ENCODE assay signal across 8 cellular contexts in the genomic region with DNA sequence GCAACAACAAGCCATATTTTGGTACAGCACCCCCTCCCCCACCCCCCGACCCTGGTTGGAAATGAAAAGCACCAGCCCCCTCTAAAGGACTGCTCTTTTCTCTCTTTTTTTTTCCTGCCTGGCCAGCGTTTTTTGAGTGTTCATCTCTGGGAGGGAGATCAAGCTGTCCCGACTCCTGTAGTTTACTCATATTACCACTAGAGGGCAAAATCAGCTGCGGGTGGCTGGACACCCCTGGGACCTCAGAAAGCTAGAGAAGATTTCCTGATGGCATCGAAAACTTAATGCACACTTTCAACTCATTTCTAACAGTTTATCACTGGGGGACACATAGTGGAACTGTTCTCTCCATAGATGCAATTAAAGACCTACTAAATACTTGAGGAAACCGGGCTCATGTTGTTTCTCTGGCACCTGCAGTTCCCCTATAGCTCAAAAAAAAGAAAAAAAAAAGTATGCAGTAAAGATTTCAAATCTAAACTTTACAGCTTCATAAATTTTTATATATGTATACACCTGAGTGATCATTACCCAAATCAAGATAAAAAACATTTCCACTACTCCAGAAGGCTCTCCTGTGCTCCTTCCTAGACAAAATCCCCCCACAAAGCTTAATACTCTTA. TPM values are rescaled to one million over a fixed set of nuclear protein-coding genes. Genes with fewer than 3 reads are reported as not detected.
A peak's percentile ranks its signal among the peaks of the same experiment; 100 is the strongest.
DNase-seq lines count a peak whose midpoint lies in the region; ATAC-seq and TF ChIP-seq lines count a peak whose summit lies in the region.

No MANE protein-coding gene starts in this region.

- DNase-seq in GF-D8 (lab: John Stamatoyannopoulos, UW) (peak; percentile 7), NCI-H1092 (lab: John Stamatoyannopoulos, UW) (peak; percentile 62), SKM-1 treated with dmso at 0.1 percent for 144 hours (lab: John Stamatoyannopoulos, UW; ENCODE audit: unreplicated experiment) (peak; percentile 72), adrenal gland (peak; percentile 37 to 72 (median 48)), heart right ventricle (peak in 1 of 2 donors; percentile 35), putamen (ENCODE audit: low spot score) (peak; percentile 45), GOT3 (lab: John Stamatoyannopoulos, UW) (no peak)

- ATAC-seq in heart right ventricle, result peak; percentile 69 to 83 (median 78)
- no peak for ATAC-seq in GM21717 (IDR thresholded peaks at IDR 0.05; ENCODE audit: unreplicated experiment)

- H3K4me1 ChIP-seq in adrenal gland (replicated peaks in 1 of 2), result no peaks in the 10 kb centered on the region
- H3K4me1 ChIP-seq in heart right ventricle, result peaks cover 0 to 8% (median 0%) of the 10 kb centered on the region in 9 donors

- H3K27me3 ChIP-seq in adrenal gland (no peaks in the 10 kb centered on the region), heart right ventricle (no peaks in the 10 kb centered on the region)

- WGBS in adrenal gland, 4 donors, result 1 to 2% (median 2%) methylated on average over 6 of the region's 6 CpGs
- WGBS in heart right ventricle, 2 donors, result 2% methylated on average over 6 of the region's 6 CpGs

- H3K4me3 ChIP-seq in adrenal gland (no peak overlapping the region), heart right ventricle (peak overlapping the region in 1 of 10 donors; percentile 23)

- H3K9me3 ChIP-seq in adrenal gland (replicated peaks in 1 of 3) (no peaks in the 10 kb centered on the region), heart right ventricle (no peaks in the 10 kb centered on the region)

- intact Hi-C loops in adrenal gland (cut with DNase I), result no loop called here
- intact Hi-C loops in heart right ventricle (cut with DNase I), result loop anchor here in 7 of 10 donors (2.0 to 10.0 kb wide), 8 partner anchors 72 to 452 kb away; no protein-coding TSS in a partner anchor

- TF ChIP-seq POLR2A in adrenal gland (IDR thresholded peaks at IDR 0.05), result no peak

- no peak overlapping the region for H3K27ac ChIP-seq in adrenal gland
- no peak overlapping the region for H3K27ac ChIP-seq in heart right ventricle

- H3K36me3 ChIP-seq in adrenal gland (replicated peaks in 1 of 2), result no peaks in the 10 kb centered on the region
- no peaks in the 10 kb centered on the region for H3K36me3 ChIP-seq in heart right ventricle

- peak; percentile 61 to 82 (median 72) for TF ChIP-seq CTCF in adrenal gland (IDR thresholded peaks at IDR 0.05)
- peak; percentile 63 to 84 (median 81) for TF ChIP-seq CTCF in heart right ventricle (IDR thresholded peaks at IDR 0.05)

RNA-seq across cellular contexts. Expression of gene CNBD2, which starts 24.4 kb away (rescaled TPM):
- total RNA-seq in adrenal gland, result 10 to 100 TPM in 1 of 8 donors, 1 to 10 TPM in 7; 1.1 to 15.3 (median 5.1) TPM
- polyA plus RNA-seq in adrenal gland, result 10 to 100 TPM in 2 of 3 donors, 1 to 10 TPM in 1; 3.8 to 23.3 (median 15.4) TPM
- 1 to 10 TPM; 2.1 to 6.0 (median 3.0) TPM for total RNA-seq in heart right ventricle
- 10 to 100 TPM in 1 of 2 donors, 1 to 10 TPM in 1; 6.8 to 18.0 TPM for polyA plus RNA-seq in heart right ventricle

RNA-seq across cellular contexts. Expression of gene SCAND1, which starts 38.5 kb away (rescaled TPM):
- 100 to 1,000 TPM in 6 of 8 donors, 10 to 100 TPM in 2; 88.2 to 191 (median 145) TPM for total RNA-seq in adrenal gland
- 100 to 1,000 TPM in 2 of 3 donors, under 1 TPM in 1; 0.64 to 540 (median 534) TPM for polyA plus RNA-seq in adrenal gland
- total RNA-seq in heart right ventricle, result 10 to 100 TPM; 29.9 to 55.8 (median 39.9) TPM
- 100 to 1,000 TPM; 115 to 217 TPM for polyA plus RNA-seq in heart right ventricle

Comparison
In these comparisons a context has a peak if more than half of its experiments do, and no peak if none do; other contexts are left out.
1. intact Hi-C loops: an anchor here in heart right ventricle (2.0 to 10.0 kb wide); none called in adrenal gland.